13 cellular contexts compared by ENCODE assay signal in genomic region chr1:235090406-235091069, GRCh38.
A peak's percentile ranks its signal among the peaks of the same experiment; 100 is the strongest.
DNase-seq lines count a peak whose midpoint lies in the region; ATAC-seq lines count a peak whose summit lies in the region.
"Had no signal": no experiment of that assay in that cellular context is flagged by ENCODE, and none has a peak within 500 bp of the region (broad histone marks: within the 10 kb centered on the region; RNA-seq: fewer than 3 reads in every experiment).

No MANE protein-coding gene starts in this region.

- peak; percentile 85 for DNase-seq in amniotic epithelial cell (ENCODE audit: low read depth)
- DNase-seq in cerebellar cortex (ENCODE audit: low spot score) = no peak
- no peak for DNase-seq in activated CD8-positive, alpha-beta memory T cell treated with anti-CD3 and anti-CD28 coated beads for 24 hours
- no peak for DNase-seq in GF-D8 (lab: John Stamatoyannopoulos, UW)
- DNase-seq: glutamatergic neuron; Kasumi-1; naive thymus-derived CD8-positive, alpha-beta T cell; NCI-H524 treated with DMSO at 0.1 percent for 48 hours; upper lobe of right lung had no signal

- H3K27me3 ChIP-seq in HUES6 (ENCODE audit: control insufficient read depth, insufficient read depth, low read length) (no peaks in the 10 kb centered on the region), iPS-20b (ENCODE audit: insufficient read depth, low read length) (no peaks in the 10 kb centered on the region), rectal smooth muscle tissue (ENCODE audit: control insufficient read depth, insufficient read depth, low read length) (no peaks in the 10 kb centered on the region)
- H3K27me3 ChIP-seq: upper lobe of right lung had no signal

- ATAC-seq in HG02678 (IDR thresholded peaks at IDR 0.05; ENCODE audit: unreplicated experiment) = no peak
- ATAC-seq: naive thymus-derived CD8-positive, alpha-beta T cell; upper lobe of right lung had no signal

- H3K27ac ChIP-seq in HUES6 (ENCODE audit: low read depth, low read length) (peak overlapping the region; percentile 12; the same call in 1 of the 2 replicates), iPS-20b (ENCODE audit: low read length) (no peak overlapping the region), rectal smooth muscle tissue (ENCODE audit: low read depth, low read length) (peak overlapping the region; percentile 7)
- H3K27ac ChIP-seq: upper lobe of right lung had no signal

- H3K9me3 ChIP-seq in HUES6 (ENCODE audit: control insufficient read depth, insufficient read depth, low read depth, low read length) = no peaks in the 10 kb centered on the region
- H3K9me3 ChIP-seq in iPS-20b (ENCODE audit: insufficient read depth, low read depth, low read length) = no peaks in the 10 kb centered on the region
- H3K9me3 ChIP-seq: upper lobe of right lung had no signal

- H3K4me1 ChIP-seq in HUES6 (ENCODE audit: control insufficient read depth, insufficient read depth, low read length) = peaks cover 22% of the 10 kb centered on the region
- peaks cover 11% of the 10 kb centered on the region for H3K4me1 ChIP-seq in iPS-20b (ENCODE audit: insufficient read depth, low read length)
- H3K4me1 ChIP-seq in rectal smooth muscle tissue (ENCODE audit: control insufficient read depth, insufficient read depth, low read length) = peaks cover 12% of the 10 kb centered on the region

- H3K36me3 ChIP-seq in HUES6 (ENCODE audit: control insufficient read depth, insufficient read depth, low read length) (no peaks in the 10 kb centered on the region), iPS-20b (ENCODE audit: insufficient read depth, low read depth, low read length) (no peaks in the 10 kb centered on the region), rectal smooth muscle tissue (ENCODE audit: control insufficient read depth, insufficient read depth, low read length) (no peaks in the 10 kb centered on the region)
- H3K36me3 ChIP-seq: upper lobe of right lung had no signal

- H3K9ac ChIP-seq in HUES6 (ENCODE audit: low read length) (peak overlapping the region; percentile 8), iPS-20b (ENCODE audit: low read depth, low read length) (peak overlapping the region; percentile 49), rectal smooth muscle tissue (ENCODE audit: low read length) (no peak overlapping the region)

- H3K4me3 ChIP-seq in HUES6 (ENCODE audit: low read depth, low read length) (no peak overlapping the region), iPS-20b (ENCODE audit: low read length) (peak overlapping the region; percentile 30; the same call in 1 of the 2 replicates), rectal smooth muscle tissue (ENCODE audit: low read length) (no peak overlapping the region)
- H3K4me3 ChIP-seq: upper lobe of right lung had no signal
